ENCODE assay signal across 9 cellular contexts in genomic region chr17:2172447-2172938, GRCh38.
DNase-seq lines count a peak whose midpoint lies in the region; TF ChIP-seq lines count a peak whose summit lies in the region.
"Had no signal": no experiment of that assay in that cellular context is flagged by ENCODE, and none has a peak within 500 bp of the region (broad histone marks: within the 10 kb centered on the region; RNA-seq: fewer than 3 reads in every experiment).

No MANE protein-coding gene starts in this region.

- H3K4me1 ChIP-seq in HEK293 (ENCODE audit: control insufficient read depth, insufficient read depth, low read length) = peaks cover 32% of the 10 kb centered on the region
- H3K4me1 ChIP-seq in skeletal muscle tissue (ENCODE audit: control insufficient read depth in 3 of 3, insufficient read depth in 3 of 3, low read length in 3 of 3) = peaks cover 59 to 69% (median 65%) of the 10 kb centered on the region in 3 donors

- H3K27ac Mint-ChIP-seq in endothelial cell (ENCODE audit: unreplicated experiment) = no peak overlapping the region
- H3K27ac Mint-ChIP-seq: activated B cell treated with CpG ODN at 0.5 μM for 24 hours had no signal

- no peaks in the 10 kb centered on the region for H3K9me3 Mint-ChIP-seq in endothelial cell (ENCODE audit: unreplicated experiment)
- H3K9me3 Mint-ChIP-seq: activated B cell treated with CpG ODN at 0.5 μM for 24 hours had no signal

- peaks cover 36% of the 10 kb centered on the region for H3K4me1 Mint-ChIP-seq in endothelial cell (ENCODE audit: unreplicated experiment)
- H3K4me1 Mint-ChIP-seq: activated B cell treated with CpG ODN at 0.5 μM for 24 hours had no signal

- DNase-seq in astrocyte of the hippocampus (ENCODE audit: low read depth, low spot score) (peak; percentile 86), islet precursor cell (peak; percentile 83), NCI-H187 (lab: John Stamatoyannopoulos, UW) (no peak), endothelial cell (ENCODE audit: low spot score) (no peak), HuH-7.5 (ENCODE audit: low spot score) (no peak), NCI-H128 (lab: John Stamatoyannopoulos, UW; ENCODE audit: unreplicated experiment) (no peak)
- DNase-seq: activated B cell treated with CpG ODN at 0.5 μM for 24 hours had no signal

- H3K27ac ChIP-seq in HEK293 (ENCODE audit: extremely low read depth, low read depth, low read length) (peak overlapping the region; percentile 53; the same call in 1 of the 2 replicates), skeletal muscle tissue (ENCODE audit: low read depth, low read length) (peak overlapping the region; percentile 93)

- POLR2A ChIA-PET in HEK293 (lab: Yijun Ruan, JAX) = no interaction called here

- no peak overlapping the region for H3K4me3 Mint-ChIP-seq in endothelial cell (ENCODE audit: unreplicated experiment)
- H3K4me3 Mint-ChIP-seq: activated B cell treated with CpG ODN at 0.5 μM for 24 hours had no signal

- H3K9me3 ChIP-seq in HEK293 (ENCODE audit: control insufficient read depth, insufficient read depth, low read depth, low read length) (no peaks in the 10 kb centered on the region), skeletal muscle tissue (ENCODE audit: control insufficient read depth in 3 of 3, low read length in 3 of 3) (no peaks in the 10 kb centered on the region)

- peak overlapping the region; percentile 62 to 75 (median 72) for H3K9ac ChIP-seq in skeletal muscle tissue (ENCODE audit: low read depth in 1 of 3, low read length in 3 of 3)

- peaks cover 23% of the 10 kb centered on the region for H3K36me3 Mint-ChIP-seq in endothelial cell (ENCODE audit: low read depth, unreplicated experiment)

- H3K27me3 Mint-ChIP-seq in endothelial cell (ENCODE audit: unreplicated experiment) = peaks cover 7% of the 10 kb centered on the region
- H3K27me3 Mint-ChIP-seq: activated B cell treated with CpG ODN at 0.5 μM for 24 hours had no signal

- H3K27me3 ChIP-seq in skeletal muscle tissue (ENCODE audit: control insufficient read depth in 3 of 3, insufficient read depth in 3 of 3, low read length in 3 of 3) = no peaks in the 10 kb centered on the region

- no peak for TF ChIP-seq CTCF in HEK293 (tag by site-specific recombination; IDR thresholded peaks at IDR 0.05)
- TF ChIP-seq CTCF in endothelial cell (IDR thresholded peaks at IDR 0.05; ENCODE audit: unreplicated experiment) = no peak

- CTCF ChIA-PET in HEK293 (lab: Yijun Ruan, JAX) = interaction anchor here (0.7 kb wide), 1 partner anchor 615 kb away, joined by 3 read pairs; no protein-coding TSS in a partner anchor

- H3K36me3 ChIP-seq in HEK293 (ENCODE audit: control insufficient read depth in 2 of 2, insufficient read depth in 1 of 2, low read length in 2 of 2) (peaks cover 16 to 26% of the 10 kb centered on the region in 2 experiments; a peak in 2 of 3 replicates), skeletal muscle tissue (ENCODE audit: control insufficient read depth in 3 of 3, insufficient read depth in 3 of 3, low read length in 3 of 3) (peaks cover 6 to 15% (median 8%) of the 10 kb centered on the region in 3 donors)

- H3K4me3 ChIP-seq in HEK293 (ENCODE audit: low read depth, low read length) (no peak overlapping the region), skeletal muscle tissue (ENCODE audit: low read length in 3 of 3) (peak overlapping the region; percentile 29 to 48 (median 39))

TF ChIP-seq in HEK293, 187 proteins besides CTCF, POLR2A, EP300 and RAD21:
- TF ChIP-seq ZNF335 (tag by site-specific recombination; conservative IDR thresholded peaks at IDR 0.05) = peak; percentile 55; the same call in 1 of the 2 replicates
- TF ChIP-seq ZNF792 (tag by site-specific recombination; IDR thresholded peaks at IDR 0.05) = no peak
- TF ChIP-seq ZSCAN18 (tag by site-specific recombination; IDR thresholded peaks at IDR 0.05) = no peak
- TF ChIP-seq ZNF248 (tag by site-specific recombination; IDR thresholded peaks at IDR 0.05) = no peak
- TF ChIP-seq ATF2 (tag by site-specific recombination; IDR thresholded peaks at IDR 0.05; ENCODE audit: low read depth) = peak; percentile 64
- TF ChIP-seq ZNF654 (tag by site-specific recombination; IDR thresholded peaks at IDR 0.05; ENCODE audit: low read depth) = no peak
- TF ChIP-seq PATZ1 (tag by site-specific recombination; IDR thresholded peaks at IDR 0.05) = 0 out of 2 replicates have a peak, but pooled peaks have one; percentile 8
- TF ChIP-seq ZFHX2 (tag by site-specific recombination; conservative IDR thresholded peaks at IDR 0.05) = no peak
- TF ChIP-seq ZNF660 (tag by site-specific recombination; IDR thresholded peaks at IDR 0.05) = 0 out of 2 replicates have a peak, but pooled peaks have one; percentile 5

Comparison
In these comparisons a context has a peak if more than half of its experiments do, and no peak if none do; other contexts are left out.
1. DNase-seq: peak in astrocyte of the hippocampus (single experiment) and islet precursor cell (single experiment); none in NCI-H187 (0 of 2), endothelial cell (single experiment), HuH-7.5 (single experiment) and NCI-H128 (single experiment).